ENCODE assay signal across 1 cellular context in the genomic region with DNA sequence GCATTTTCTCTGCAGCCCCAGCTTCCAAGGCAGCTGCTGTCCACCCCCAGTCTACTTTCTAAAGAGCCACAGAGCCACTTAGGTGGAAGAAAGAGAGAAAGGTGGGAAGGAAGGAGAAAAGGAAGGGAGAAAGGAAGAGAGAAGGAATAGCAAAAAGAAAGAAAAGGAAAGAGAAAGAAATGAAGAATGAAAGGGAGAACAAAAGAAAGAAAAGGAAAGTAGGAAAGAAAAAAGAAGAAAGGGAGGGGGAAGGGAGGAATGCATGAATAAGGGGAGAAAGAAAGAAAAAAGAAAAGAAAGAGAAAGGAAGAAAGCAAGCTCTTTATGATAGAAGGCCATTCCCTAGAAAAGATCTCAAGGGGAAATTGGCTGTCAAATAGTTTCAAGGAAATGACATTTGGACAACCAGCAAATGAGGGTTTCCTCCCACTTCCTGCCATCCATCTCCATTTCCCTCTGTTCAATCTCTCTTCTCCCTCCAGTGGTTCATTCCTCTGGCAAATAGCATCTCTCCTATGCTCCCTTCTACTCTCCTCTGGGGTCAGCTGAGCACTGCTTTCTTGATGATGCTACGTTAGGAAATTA.
TF ChIP-seq lines count a peak whose summit lies in the region.

No MANE protein-coding gene starts in this region.

TF ChIP-seq in WTC11, 78 proteins besides CTCF, POLR2A, EP300 and RAD21 (continued from another document):
- TF ChIP-seq RELA (CRISPR knock-in tag; IDR thresholded peaks at IDR 0.05; ENCODE audit: borderline replicate concordance): no peak
